ENCODE assay signal across 3 cellular contexts in the genomic region with DNA sequence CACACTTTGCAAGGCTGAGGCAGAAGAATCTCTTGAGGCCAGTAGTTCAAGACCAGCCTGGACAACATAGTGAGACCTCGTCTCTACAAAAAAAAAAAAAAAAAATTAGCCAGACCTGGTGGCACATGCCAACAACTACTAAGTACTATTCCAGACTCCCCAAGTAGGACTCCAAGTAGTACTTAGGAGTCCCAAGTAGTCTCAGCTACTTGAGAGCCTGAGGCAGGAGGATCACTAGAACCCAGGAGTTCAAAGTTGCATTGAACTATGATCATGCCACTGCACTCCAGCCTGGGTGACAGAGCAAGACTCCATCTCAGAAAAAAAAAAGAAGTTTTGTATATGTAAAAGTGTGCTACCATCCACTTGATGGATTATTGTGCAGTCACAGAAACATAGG.
"Had no signal": no experiment of that assay in that cellular context is flagged by ENCODE, and none has a peak within 500 bp of the region (broad histone marks: within the 10 kb centered on the region; RNA-seq: fewer than 3 reads in every experiment).

No MANE protein-coding gene starts in this region.

- DNase-seq: GDM1, GF-D8 had no signal

- H3K4me3 ChIP-seq: GM12878 had no signal

- ATAC-seq: GM12878 had no signal
